In the genomic region with DNA sequence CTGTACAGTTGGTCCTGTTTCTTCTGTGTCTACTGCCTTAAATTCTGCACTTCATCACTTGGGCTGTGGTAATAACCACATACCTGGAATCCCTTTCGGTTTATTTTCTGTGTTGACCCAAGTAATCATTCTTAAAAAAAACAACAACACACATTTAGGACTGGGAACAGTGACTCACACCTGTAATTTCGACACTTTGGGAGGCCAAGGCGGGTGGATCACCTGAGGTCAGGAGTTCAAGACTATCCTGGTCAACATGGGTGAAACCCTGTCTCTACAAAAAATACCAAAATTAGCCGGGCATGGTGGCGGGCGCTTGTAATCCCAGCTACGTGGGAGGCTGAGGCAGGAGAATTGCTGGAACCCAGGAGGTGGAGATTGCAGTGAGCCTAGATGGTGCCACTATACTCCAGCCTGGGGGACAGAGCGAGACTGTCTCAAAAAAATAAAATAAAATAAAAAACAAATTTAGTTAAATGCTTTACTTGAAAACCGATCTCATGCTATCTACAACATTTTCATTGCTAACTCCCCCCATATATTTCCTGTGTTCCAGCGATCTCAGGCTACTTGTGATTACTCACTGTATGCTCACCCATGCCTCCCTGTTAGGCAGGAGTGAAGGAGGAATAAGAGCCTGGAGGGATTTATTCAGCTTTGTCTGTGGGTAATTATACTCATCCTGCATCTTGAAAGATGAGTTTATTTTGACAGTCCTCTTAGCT, we compare ENCODE assay signal across 15 cellular contexts. TPM values are rescaled to one million over a fixed set of nuclear protein-coding genes. Genes with fewer than 3 reads are reported as not detected.
A peak's percentile ranks its signal among the peaks of the same experiment; 100 is the strongest.
DNase-seq lines count a peak whose midpoint lies in the region; ATAC-seq and TF ChIP-seq lines count a peak whose summit lies in the region.
"Had no signal": no experiment of that assay in that cellular context is flagged by ENCODE, and none has a peak within 500 bp of the region (broad histone marks: within the 10 kb centered on the region; RNA-seq: fewer than 3 reads in every experiment).

No MANE protein-coding gene starts in this region.

- no peaks in the 10 kb centered on the region for H3K9me3 Mint-ChIP-seq in HFFc6
- H3K9me3 Mint-ChIP-seq: dendritic cell treated with granulocyte-macrophage colony-stimulating factor and Interleukin-4, amounts not matched to agents 40 ng/mL and 50 ng/mL, for 4 days had no signal

- TF ChIP-seq CTCF in HFFc6 (IDR thresholded peaks at IDR 0.05) = no peak
- no peak for TF ChIP-seq CTCF in VCaP (conservative IDR thresholded peaks at IDR 0.05)
- no peak for TF ChIP-seq CTCF in foreskin keratinocyte (conservative IDR thresholded peaks at IDR 0.05)

- H3K27me3 Mint-ChIP-seq in HFFc6 (ENCODE audit: insufficient read depth) = no peaks in the 10 kb centered on the region; the same call in none of the 2 replicates
- H3K27me3 Mint-ChIP-seq: dendritic cell treated with granulocyte-macrophage colony-stimulating factor and Interleukin-4, amounts not matched to agents 40 ng/mL and 50 ng/mL, for 4 days had no signal

- H3K27me3 ChIP-seq in foreskin keratinocyte = no peaks in the 10 kb centered on the region
- H3K27me3 ChIP-seq: right atrium auricular region, testis had no signal

- peak overlapping the region; percentile 54 for H3K27ac Mint-ChIP-seq in HFFc6
- H3K27ac Mint-ChIP-seq: dendritic cell treated with granulocyte-macrophage colony-stimulating factor and Interleukin-4, amounts not matched to agents 40 ng/mL and 50 ng/mL, for 4 days had no signal

- no peaks in the 10 kb centered on the region for H3K36me3 Mint-ChIP-seq in HFFc6 (ENCODE audit: low read depth)

- H3K27ac ChIP-seq in VCaP = peak overlapping the region; percentile 79
- H3K27ac ChIP-seq in foreskin keratinocyte = peak overlapping the region; percentile 50
- H3K27ac ChIP-seq: right atrium auricular region, testis had no signal

- DNase-seq in A172 (ENCODE audit: low spot score) = peak; percentile 53
- DNase-seq in HFFc6 = peak; percentile 70
- DNase-seq in foreskin keratinocyte = peak; percentile 65 to 84
- no peak for DNase-seq in T-helper 9 cell
- DNase-seq: activated naive CD4-positive, alpha-beta T cell treated with Interleukin-2 at 50 U/mL for 16 hours; Karpas-422; midbrain; NCI-H510A; testis had no signal

- peak overlapping the region; percentile 18 for H3K4me3 Mint-ChIP-seq in HFFc6
- H3K4me3 Mint-ChIP-seq: dendritic cell treated with granulocyte-macrophage colony-stimulating factor and Interleukin-4, amounts not matched to agents 40 ng/mL and 50 ng/mL, for 4 days had no signal

- peaks cover 49% of the 10 kb centered on the region for H3K4me1 ChIP-seq in foreskin keratinocyte

- peaks cover 57% of the 10 kb centered on the region for H3K4me1 Mint-ChIP-seq in HFFc6 (ENCODE audit: low read depth)

- ATAC-seq in foreskin keratinocyte = peak; percentile 96
- no peak for ATAC-seq in HG03045 (IDR thresholded peaks at IDR 0.05; ENCODE audit: unreplicated experiment)
- no peak for ATAC-seq in GM18870 (IDR thresholded peaks at IDR 0.05; ENCODE audit: unreplicated experiment)
- ATAC-seq in HG03097 (IDR thresholded peaks at IDR 0.05; ENCODE audit: low FRiP score, unreplicated experiment) = no peak

RNA-seq across cellular contexts. Expression of gene ACSL3, which starts 18.2 kb away (rescaled TPM):
- 133 and 163 TPM in 2 replicates for total RNA-seq in A172 (2014; rRNA removed; shearing (Covaris generic))
- 100 to 1,000 TPM in 1 of 6 experiments, 10 to 100 TPM in 5; 64.5 to 119 (median 87.8) TPM for total RNA-seq in HFFc6 (2021; fragmentation: NEBNext Ultra II Directional; extraction: Animal tissue kit (Norgen Biotek cat#: 25700))
- 137 and 164 TPM in 2 replicates for total RNA-seq in foreskin keratinocyte
- polyA plus RNA-seq in foreskin keratinocyte = 88.2 and 89.2 TPM in 2 replicates
